In genomic region chr3:146544929-146545528, GRCh38 we compare ENCODE assay signal across 9 cellular contexts. TPM values are rescaled to one million over a fixed set of nuclear protein-coding genes. Genes with fewer than 3 reads are reported as not detected.
DNase-seq lines count a peak whose midpoint lies in the region; ATAC-seq, FAIRE-seq and TF ChIP-seq lines count a peak whose summit lies in the region.
"Had no signal": no experiment of that assay in that cellular context is flagged by ENCODE, and none has a peak within 500 bp of the region (broad histone marks: within the 10 kb centered on the region; RNA-seq: fewer than 3 reads in every experiment).

No MANE protein-coding gene starts in this region.

- no peak for TF ChIP-seq CTCF in activated B cell treated with CpG ODN at 0.5 μM for 24 hours (IDR thresholded peaks at IDR 0.05)

- H3K36me3 ChIP-seq in subcutaneous abdominal adipose tissue (ENCODE audit: control insufficient read depth in 5 of 5, insufficient read depth in 5 of 5, low read length in 5 of 5) = no peaks in the 10 kb centered on the region

- no peaks in the 10 kb centered on the region for H3K9me3 Mint-ChIP-seq in T-helper 1 cell treated with Interleukin-12 subunit alpha and Interleukin-12 subunit beta and Interleukin-4 antibody, amounts not matched to agents 30 μg/mL and 1 μg/mL, for 36 hours
- H3K9me3 Mint-ChIP-seq in activated B cell treated with CpG ODN at 0.5 μM for 24 hours = no peaks in the 10 kb centered on the region

- DNase-seq in T-helper 1 cell (no peak), activated B cell treated with CpG ODN at 0.5 μM for 24 hours (no peak), RCC 7860 (ENCODE audit: low spot score) (no peak), T1000 (lab: John Stamatoyannopoulos, UW) (no peak)

- peaks cover 67% of the 10 kb centered on the region for H3K4me1 Mint-ChIP-seq in T-helper 1 cell treated with Interleukin-12 subunit alpha and Interleukin-12 subunit beta and Interleukin-4 antibody, amounts not matched to agents 30 μg/mL and 1 μg/mL, for 36 hours (ENCODE audit: low read depth)
- peaks cover 44% of the 10 kb centered on the region for H3K4me1 Mint-ChIP-seq in activated B cell treated with CpG ODN at 0.5 μM for 24 hours

- H3K9ac ChIP-seq in subcutaneous abdominal adipose tissue (ENCODE audit: low read length in 5 of 5) = peak overlapping the region in 3 of 5 donors; percentile 31 to 97 (median 94)

- peaks cover 1 to 38% (median 17%) of the 10 kb centered on the region in 5 donors for H3K4me1 ChIP-seq in subcutaneous abdominal adipose tissue (ENCODE audit: control insufficient read depth in 5 of 5, insufficient read depth in 5 of 5, low read length in 5 of 5)

- CTCF ChIA-PET in activated B cell treated with CpG ODN at 0.5 μM for 24 hours (lab: Charles Lee) = no interaction called here

- POLR2A ChIA-PET in activated B cell treated with CpG ODN at 0.5 μM for 24 hours (lab: Charles Lee) = interaction anchor here (0.6 to 2.5 kb wide), 3 partner anchors 11 to 79 kb away, joined by 3 to 30 read pairs (median 5); partner anchors contain the start of gene PLSCR2

- intact Hi-C loops in activated B cell treated with CpG ODN at 0.5 μM for 24 hours (cut with micrococcal nuclease) = loop anchor here (1.0 to 2.0 kb wide), 4 partner anchors 7 to 76 kb away; partner anchors contain the start of gene PLSCR2

- FAIRE-seq in RCC 7860 (lab: Jason Lieb, UNC) = no peak
- FAIRE-seq: TTC549 had no signal

- peaks cover 25% of the 10 kb centered on the region for H3K36me3 Mint-ChIP-seq in T-helper 1 cell treated with Interleukin-12 subunit alpha and Interleukin-12 subunit beta and Interleukin-4 antibody, amounts not matched to agents 30 μg/mL and 1 μg/mL, for 36 hours (ENCODE audit: low read depth)
- H3K36me3 Mint-ChIP-seq in activated B cell treated with CpG ODN at 0.5 μM for 24 hours (ENCODE audit: low read depth) = peaks cover 4% of the 10 kb centered on the region

- H3K9me3 ChIP-seq in subcutaneous abdominal adipose tissue (ENCODE audit: control insufficient read depth in 5 of 5, low read length in 5 of 5) = no peaks in the 10 kb centered on the region

- H3K27me3 ChIP-seq in subcutaneous abdominal adipose tissue (ENCODE audit: control insufficient read depth in 5 of 5, insufficient read depth in 4 of 5, low read length in 5 of 5) = no peaks in the 10 kb centered on the region

- no peaks in the 10 kb centered on the region for H3K27me3 Mint-ChIP-seq in T-helper 1 cell treated with Interleukin-12 subunit alpha and Interleukin-12 subunit beta and Interleukin-4 antibody, amounts not matched to agents 30 μg/mL and 1 μg/mL, for 36 hours (ENCODE audit: low read depth)
- no peaks in the 10 kb centered on the region for H3K27me3 Mint-ChIP-seq in activated B cell treated with CpG ODN at 0.5 μM for 24 hours

- no peak for ATAC-seq in activated B cell treated with CpG ODN at 0.5 μM for 24 hours (ENCODE audit: low read depth)
- no peak for ATAC-seq in HG02571 (IDR thresholded peaks at IDR 0.05; ENCODE audit: unreplicated experiment)

- peak overlapping the region; percentile 97 for H3K4me3 Mint-ChIP-seq in T-helper 1 cell treated with Interleukin-12 subunit alpha and Interleukin-12 subunit beta and Interleukin-4 antibody, amounts not matched to agents 30 μg/mL and 1 μg/mL, for 36 hours
- peak overlapping the region; percentile 92 for H3K4me3 Mint-ChIP-seq in activated B cell treated with CpG ODN at 0.5 μM for 24 hours

- H3K4me3 ChIP-seq in iPS-11a (ENCODE audit: low read depth, low read length) = peak overlapping the region; percentile 62
- H3K4me3 ChIP-seq in subcutaneous abdominal adipose tissue (ENCODE audit: low read depth in 1 of 5, low read length in 5 of 5) = peak overlapping the region; percentile 66 to 87 (median 84)

- peak overlapping the region; percentile 94 for H3K27ac ChIP-seq in subcutaneous abdominal adipose tissue (ENCODE audit: low read depth, low read length)

- H3K27ac Mint-ChIP-seq in T-helper 1 cell treated with Interleukin-12 subunit alpha and Interleukin-12 subunit beta and Interleukin-4 antibody, amounts not matched to agents 30 μg/mL and 1 μg/mL, for 36 hours = peak overlapping the region; percentile 71
- peak overlapping the region; percentile 92 for H3K27ac Mint-ChIP-seq in activated B cell treated with CpG ODN at 0.5 μM for 24 hours

RNA-seq across cellular contexts. Expression of gene PLSCR1, which starts 0.6 kb away (rescaled TPM):
- 34.2 and 37.2 TPM in 2 replicates for total RNA-seq in activated B cell treated with CpG ODN at 0.5 μM for 24 hours
